In genomic region chr1:6355621-6356020, GRCh38 we compare ENCODE assay signal across 23 cellular contexts. TPM values are rescaled to one million over a fixed set of nuclear protein-coding genes. Genes with fewer than 3 reads are reported as not detected.
DNase-seq lines count a peak whose midpoint lies in the region; ATAC-seq, FAIRE-seq and TF ChIP-seq lines count a peak whose summit lies in the region.
"Had no signal": no experiment of that assay in that cellular context is flagged by ENCODE, and none has a peak within 500 bp of the region (broad histone marks: within the 10 kb centered on the region; RNA-seq: fewer than 3 reads in every experiment).

No MANE protein-coding gene starts in this region.

- TF ChIP-seq CTCF in HepG2 (CRISPR knock-in tag; IDR thresholded peaks at IDR 0.05) (no peak), right lobe of liver (IDR thresholded peaks at IDR 0.05) (no peak), RWPE1 (conservative IDR thresholded peaks at IDR 0.05; ENCODE audit: low read depth) (no peak), gastroesophageal sphincter (IDR thresholded peaks at IDR 0.05) (no peak)

- H3K4me2 ChIP-seq in HepG2 (ENCODE audit: low read depth, low read length) (no peak overlapping the region), neuronal stem cell (ENCODE audit: insufficient read depth, low read length, poor library complexity, severe bottlenecking) (no peak overlapping the region)
- H3K4me2 ChIP-seq: A549; BLaER1 treated with 17β-estradiol and CSF1 and Interleukin-3, amounts not matched to agents 10 nM and 100 nM; GM23338 had no signal

- H2AFZ ChIP-seq in HepG2 (ENCODE audit: low read length), result no peak overlapping the region
- H2AFZ ChIP-seq in neuronal stem cell (ENCODE audit: low read length), result no peak overlapping the region
- H2AFZ ChIP-seq: GM23338 had no signal

- no peak for TF ChIP-seq POLR2A in HepG2 (IDR thresholded peaks at IDR 0.05; ENCODE audit: insufficient read depth in 1 of 2, low read depth in 2 of 2, low read length in 2 of 2)
- no peak for TF ChIP-seq POLR2A in right lobe of liver (IDR thresholded peaks at IDR 0.05)
- TF ChIP-seq POLR2A in gastroesophageal sphincter (IDR thresholded peaks at IDR 0.05), result no peak

- peak overlapping the region; percentile 24 for H2AK5ac ChIP-seq in neuronal stem cell (ENCODE audit: low read depth, low read length)

- H3K4me3 ChIP-seq in HepG2 (replicated peaks in 1 of 3; ENCODE audit: insufficient read depth in 1 of 3, low read depth in 2 of 3, low read length in 3 of 3) (no peak overlapping the region), right lobe of liver (no peak overlapping the region), neuronal stem cell (ENCODE audit: low read length in 2 of 2) (no peak overlapping the region), gastroesophageal sphincter (no peak overlapping the region)
- H3K4me3 ChIP-seq: A549; BLaER1 treated with 17β-estradiol and CSF1 and Interleukin-3, amounts not matched to agents 10 nM and 100 nM; GM23338; HAP-1 had no signal

- no peaks in the 10 kb centered on the region for H3K36me3 ChIP-seq in HepG2 (replicated peaks in 1 of 2; ENCODE audit: control insufficient read depth in 1 of 2, insufficient read depth in 2 of 2, low read length in 2 of 2)
- no peaks in the 10 kb centered on the region for H3K36me3 ChIP-seq in right lobe of liver
- H3K36me3 ChIP-seq in neuronal stem cell (replicated peaks in 1 of 2; ENCODE audit: control insufficient read depth in 2 of 2, insufficient read depth in 2 of 2, low read length in 2 of 2), result peaks cover 0 to 1% of the 10 kb centered on the region in 2 donors
- H3K36me3 ChIP-seq in gastroesophageal sphincter, result no peaks in the 10 kb centered on the region
- H3K36me3 ChIP-seq: BE2C; BLaER1 treated with 17β-estradiol and CSF1 and Interleukin-3, amounts not matched to agents 10 nM and 100 nM; HAP-1 had no signal

- H3K27ac ChIP-seq in HepG2 (ENCODE audit: extremely low read length, insufficient read depth, low read length), result peak overlapping the region; percentile 11
- H3K27ac ChIP-seq in right lobe of liver, result no peak overlapping the region
- peak overlapping the region; percentile 89 for H3K27ac ChIP-seq in RWPE1
- no peak overlapping the region for H3K27ac ChIP-seq in neuronal stem cell (replicated peaks; ENCODE audit: low read length)
- no peak overlapping the region for H3K27ac ChIP-seq in gastroesophageal sphincter
- H3K27ac ChIP-seq: BLaER1 treated with 17β-estradiol and CSF1 and Interleukin-3, amounts not matched to agents 10 nM and 100 nM had no signal

- DNase-seq in HepG2 (ENCODE audit: low spot score) (no peak), right lobe of liver (no peak), RWPE1 (ENCODE audit: low spot score) (no peak), neuronal stem cell (ENCODE audit: low spot score) (no peak), LoVo (ENCODE audit: low spot score) (no peak), SW 1271 (lab: John Stamatoyannopoulos, UW) (no peak)
- DNase-seq: 8988T; ACHN; AML-193; BE2C; CD4-positive, alpha-beta T cell; CD8-positive, alpha-beta memory T cell; DMS53; DMS79 treated with DMSO at 0.1 percent for 48 hours; GF-D8; HFFc6 had no signal

- no peak overlapping the region for H3K14ac ChIP-seq in neuronal stem cell (ENCODE audit: low read length)

- no peak overlapping the region for H3K23ac ChIP-seq in neuronal stem cell (ENCODE audit: low read depth, low read length, poor library complexity)

- H3K4me1 ChIP-seq in HepG2 (ENCODE audit: insufficient read depth, low read length) (peaks cover 89% of the 10 kb centered on the region), right lobe of liver (peaks cover 0 to 88% (median 38%) of the 10 kb centered on the region in 4 donors), neuronal stem cell (ENCODE audit: control insufficient read depth in 2 of 2, insufficient read depth in 1 of 2, low read depth in 1 of 2, low read length in 2 of 2) (peaks cover 26 to 33% of the 10 kb centered on the region in 2 donors), gastroesophageal sphincter (peaks cover 0 to 74% (median 43%) of the 10 kb centered on the region in 3 donors)
- H3K4me1 ChIP-seq: HAP-1 had no signal

- peaks cover 29% of the 10 kb centered on the region for H3K79me1 ChIP-seq in neuronal stem cell (ENCODE audit: low read depth, low read length)

- in situ Hi-C loops in HepG2 (cut with HindIII; ENCODE audit: extremely low pct_ligation_motif_present, low pct_unique_long_range_greater_than_20kb), result no loop called here

- H3K9me3 ChIP-seq in HepG2 (ENCODE audit: low read length) (no peaks in the 10 kb centered on the region), right lobe of liver (no peaks in the 10 kb centered on the region), neuronal stem cell (replicated peaks in 1 of 2; ENCODE audit: control insufficient read depth in 2 of 2, insufficient read depth in 1 of 2, low read depth in 1 of 2, low read length in 2 of 2) (no peaks in the 10 kb centered on the region), gastroesophageal sphincter (no peaks in the 10 kb centered on the region)
- H3K9me3 ChIP-seq: A549; BE2C; BLaER1 treated with 17β-estradiol and CSF1 and Interleukin-3, amounts not matched to agents 10 nM and 100 nM; HAP-1 had no signal

- H3K18ac ChIP-seq in neuronal stem cell (ENCODE audit: low read length), result peak overlapping the region; percentile 27

- peak overlapping the region; percentile 19 for H2BK5ac ChIP-seq in neuronal stem cell (ENCODE audit: low read length)

- H3K27me3 ChIP-seq in HepG2 (ENCODE audit: control insufficient read depth in 1 of 2, insufficient read depth in 2 of 2, low read length in 2 of 2) (no peaks in the 10 kb centered on the region), right lobe of liver (no peaks in the 10 kb centered on the region), neuronal stem cell (ENCODE audit: control insufficient read depth in 3 of 3, insufficient read depth in 3 of 3, low read depth in 1 of 3, low read length in 3 of 3) (no peaks in the 10 kb centered on the region), gastroesophageal sphincter (no peaks in the 10 kb centered on the region)
- H3K27me3 ChIP-seq: BE2C; BLaER1 treated with 17β-estradiol and CSF1 and Interleukin-3, amounts not matched to agents 10 nM and 100 nM had no signal

- no peak for TF ChIP-seq EP300 in HepG2 (IDR thresholded peaks at IDR 0.05; ENCODE audit: low read depth in 2 of 2, low read length in 2 of 2)
- TF ChIP-seq EP300 in HepG2 (CRISPR knock-in tag; IDR thresholded peaks at IDR 0.05; ENCODE audit: borderline replicate concordance), result no peak
- no peak for TF ChIP-seq EP300 in gastroesophageal sphincter (IDR thresholded peaks at IDR 0.05)

- BruUV-seq in HepG2 (replicated peaks; lab: Mats Ljungman, UMichigan), result no TSS peak

- peaks cover 20% of the 10 kb centered on the region for H3K79me2 ChIP-seq in HepG2 (ENCODE audit: insufficient read depth, low read length)

- ATAC-seq in HepG2 (no peak), right lobe of liver (no peak), gastroesophageal sphincter (no peak)
- ATAC-seq: A549, GM23338 had no signal

- no peak overlapping the region for H4K8ac ChIP-seq in neuronal stem cell (ENCODE audit: low read depth, low read length)

- H3K9ac ChIP-seq in HepG2 (ENCODE audit: insufficient read depth, low read depth, low read length) (no peak overlapping the region), neuronal stem cell (ENCODE audit: low read depth, low read length, poor library complexity) (no peak overlapping the region)
- H3K9ac ChIP-seq: BLaER1 treated with 17β-estradiol and CSF1 and Interleukin-3, amounts not matched to agents 10 nM and 100 nM had no signal

- 90% methylated on average over 5 of the region's 11 CpGs for WGBS in HepG2 (ENCODE audit: low lambda C conversion rate)
- 97% methylated on average over 6 of the region's 11 CpGs for WGBS in right lobe of liver (ENCODE audit: insufficient coverage, low coverage, low lambda C conversion rate, missing lambda C conversion rate)
- no CpG with 5 or more reads among the region's 11 CpGs for WGBS in neuronal stem cell (ENCODE audit: extremely low coverage in 2 of 2, insufficient read length in 2 of 2, insufficient replicate concordance in 1 of 2), 2 donors
- WGBS in gastroesophageal sphincter (ENCODE audit: low coverage in 1 of 2), 2 donors, result 100% methylated on average over 2 of the region's 11 CpGs; no CpG with 5 or more reads in 1 of the 2 donors

- H4K20me1 ChIP-seq in HepG2 (ENCODE audit: insufficient read depth, low read length), result no peaks in the 10 kb centered on the region

- H3K4ac ChIP-seq in neuronal stem cell (ENCODE audit: low read length), result no peak overlapping the region

- CTCF ChIA-PET in HepG2 (lab: Yijun Ruan, JAX; ENCODE audit: low intra/inter-chr PET ratio, low total read pairs) (no interaction called here), RWPE1 (lab: Yijun Ruan, JAX) (interaction anchor here (0.6 to 1.9 kb wide), 2 partner anchors 15 to 49 kb away, joined by 3 to 8 read pairs; no protein-coding TSS in a partner anchor)

- no peak overlapping the region for H2BK12ac ChIP-seq in neuronal stem cell (ENCODE audit: low read length)

- POLR2A ChIA-PET in HepG2 (lab: Yijun Ruan, JAX) (interaction anchor here (1.2 kb wide), 1 partner anchor 38 kb away, joined by 6 read pairs; the partner anchor contains the start of gene ACOT7), RWPE1 (lab: Yijun Ruan, JAX; ENCODE audit: low non-redundant PET) (no interaction called here)

- intact Hi-C loops in HepG2 (cut with micrococcal nuclease; ENCODE audit: unreplicated experiment), result loop anchor here (5.0 kb wide), 1 partner anchor 37 kb away; the partner anchor contains the start of gene ACOT7
- intact Hi-C loops in right lobe of liver (cut with DNase I), result no loop called here

- no peak for FAIRE-seq in HepG2 (lab: Jason Lieb, UNC)
- FAIRE-seq: A549, GM12891, GM18507 had no signal

- no peak overlapping the region for H2BK120ac ChIP-seq in neuronal stem cell (ENCODE audit: low read depth, low read length)

- H4K91ac ChIP-seq in neuronal stem cell (ENCODE audit: low read depth, low read length, poor library complexity), result no peak overlapping the region

- no peak for TF ChIP-seq RAD21 in HepG2 (CRISPR knock-in tag; IDR thresholded peaks at IDR 0.05)

- H2BK15ac ChIP-seq in neuronal stem cell (ENCODE audit: low read length), result no peak overlapping the region

RNA-seq across cellular contexts. Expression of gene ACOT7, which starts 37.9 kb away (rescaled TPM):
- 33.0 and 43.2 TPM in 2 replicates for total RNA-seq in HepG2 (2016; rRNA removed; fragmentation: Illumina TruSeq; extraction: Trizol)
- 11.5 and 12.1 TPM in 2 replicates for total RNA-seq in HepG2 (2016; cell fraction: cytosol; rRNA removed; fragmentation: Illumina TruSeq; extraction: Trizol; ENCODE audit: low read depth)
- total RNA-seq in HepG2 (2016; cell fraction: insoluble cytoplasmic fraction; rRNA removed; fragmentation: Illumina TruSeq; extraction: Trizol), result 34.5 and 39.6 TPM in 2 replicates
- 19.5 and 22.7 TPM in 2 replicates for total RNA-seq in HepG2 (2016; cell fraction: membrane; rRNA removed; fragmentation: Illumina TruSeq; extraction: Trizol)
- total RNA-seq in HepG2 (2016; cell fraction: nucleus; rRNA removed; fragmentation: Illumina TruSeq; extraction: Trizol), result 16.0 and 18.3 TPM in 2 replicates
- polyA plus RNA-seq in HepG2 (2011; rRNA removed), result 47.6 and 55.8 TPM in 2 replicates
- 41.0 and 59.2 TPM in 2 replicates for polyA plus RNA-seq in HepG2 (2011; cell fraction: cytosol; rRNA removed)
- polyA plus RNA-seq in HepG2 (2011; cell fraction: nucleus; rRNA removed), result 29.4 and 30.1 TPM in 2 replicates
- 30.1 and 36.4 TPM in 2 replicates for polyA plus RNA-seq in HepG2 (2012)
- 25.5 and 27.1 TPM in 2 replicates for polyA plus RNA-seq in HepG2 (2016; cell fraction: cytosol; fragmentation: Illumina TruSeq; extraction: Trizol; ENCODE audit: low read depth)
- polyA plus RNA-seq in HepG2 (2016; cell fraction: insoluble cytoplasmic fraction; fragmentation: Illumina TruSeq; extraction: Trizol; ENCODE audit: low read depth), result 80.5 and 96.2 TPM in 2 replicates
- polyA plus RNA-seq in HepG2 (2016; cell fraction: membrane; fragmentation: Illumina TruSeq; extraction: Trizol; ENCODE audit: low read depth), result 36.8 and 37.9 TPM in 2 replicates
- polyA plus RNA-seq in HepG2 (2016; cell fraction: nucleus; fragmentation: Illumina TruSeq; extraction: Trizol; ENCODE audit: insufficient read depth, low read depth), result 47.6 and 48.4 TPM in 2 replicates
- polyA minus RNA-seq in HepG2 (2011; rRNA and poly(A)+ RNA removed; ENCODE audit: low replicate concordance), result 55.4 and 66.9 TPM in 2 replicates
- polyA minus RNA-seq in HepG2 (2011; cell fraction: cytosol; rRNA and poly(A)+ RNA removed), result 14.3 and 18.7 TPM in 2 replicates
- 8.0 and 8.6 TPM in 2 replicates for polyA minus RNA-seq in HepG2 (2011; cell fraction: nucleus; rRNA and poly(A)+ RNA removed)
- total RNA-seq in right lobe of liver, result 10 to 100 TPM; 10.8 to 19.7 (median 14.1) TPM
- polyA plus RNA-seq in neuronal stem cell (2013, experiment 1 of 2), result 83.2 TPM
- polyA plus RNA-seq in neuronal stem cell (2013, experiment 2 of 2), result 81.2 TPM
- total RNA-seq in gastroesophageal sphincter, result 10 to 100 TPM; 22.3 to 32.5 (median 25.0) TPM

Comparison
In these comparisons a context has a peak if more than half of its experiments do, and no peak if none do; other contexts are left out.
1. H3K27ac ChIP-seq: peak in HepG2 (single experiment) and RWPE1 (single experiment); none in right lobe of liver (0 of 3), neuronal stem cell (single experiment) and gastroesophageal sphincter (0 of 4).